In the genomic region with DNA sequence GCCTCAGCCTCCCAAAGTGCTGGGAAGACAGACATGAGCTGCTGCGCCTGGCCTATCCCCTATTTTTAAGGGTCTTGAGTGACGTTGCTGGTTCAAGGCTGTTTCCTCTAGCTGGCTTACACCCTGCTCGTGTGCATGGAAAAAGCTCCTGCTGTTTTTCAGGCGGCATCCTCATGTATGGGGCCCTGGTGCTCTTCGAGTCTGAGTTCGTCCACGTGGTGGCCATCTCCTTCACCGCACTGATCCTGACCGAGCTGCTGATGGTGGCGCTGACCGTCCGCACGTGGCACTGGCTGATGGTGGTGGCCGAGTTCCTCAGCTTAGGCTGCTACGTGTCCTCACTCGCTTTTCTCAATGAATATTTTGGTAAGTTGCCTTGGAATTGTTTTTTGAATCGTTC, we compare ENCODE assay signal across 16 cellular contexts. TPM values are rescaled to one million over a fixed set of nuclear protein-coding genes. Genes with fewer than 3 reads are reported as not detected.
DNase-seq lines count a peak whose midpoint lies in the region; ATAC-seq and TF ChIP-seq lines count a peak whose summit lies in the region.
"Had no signal": no experiment of that assay in that cellular context is flagged by ENCODE, and none has a peak within 500 bp of the region (broad histone marks: within the 10 kb centered on the region; RNA-seq: fewer than 3 reads in every experiment).

No MANE protein-coding gene starts in this region.

- H3K36me3 ChIP-seq in right atrium auricular region (peaks cover 10% of the 10 kb centered on the region), testis (ENCODE audit: low read depth, missing control alignments) (no peaks in the 10 kb centered on the region)

- peaks cover 9% of the 10 kb centered on the region for H3K4me1 Mint-ChIP-seq in memory B cell

- peak overlapping the region; percentile 17 for H3K27ac Mint-ChIP-seq in memory B cell
- H3K27ac Mint-ChIP-seq: B cell; CD8-positive, alpha-beta T cell had no signal

- TF ChIP-seq CTCF in right atrium auricular region (IDR thresholded peaks at IDR 0.05) (no peak), coronary artery (IDR thresholded peaks at IDR 0.05) (no peak), testis (IDR thresholded peaks at IDR 0.05) (no peak)

- peaks cover 10% of the 10 kb centered on the region for H3K36me3 Mint-ChIP-seq in memory B cell

- H3K27ac ChIP-seq in right atrium auricular region (no peak overlapping the region), coronary artery (no peak overlapping the region), testis (no peak overlapping the region)
- H3K27ac ChIP-seq: BLaER1 treated with 17β-estradiol and CSF1 and Interleukin-3, amounts not matched to agents 10 nM and 100 nM had no signal

- no peaks in the 10 kb centered on the region for H3K27me3 ChIP-seq in right atrium auricular region
- H3K27me3 ChIP-seq in testis: no peaks in the 10 kb centered on the region
- H3K27me3 ChIP-seq: BLaER1 treated with 17β-estradiol and CSF1 and Interleukin-3, amounts not matched to agents 10 nM and 100 nM had no signal

- H3K4me1 ChIP-seq in right atrium auricular region: peaks cover 0 to 1% of the 10 kb centered on the region in 2 donors
- H3K4me1 ChIP-seq in testis: no peaks in the 10 kb centered on the region

- H3K4me3 Mint-ChIP-seq in memory B cell: no peak overlapping the region
- H3K4me3 Mint-ChIP-seq: B cell; CD8-positive, alpha-beta T cell; H9 had no signal

- TF ChIP-seq POLR2A in testis (IDR thresholded peaks at IDR 0.05): no peak

- peak; percentile 51 for DNase-seq in cardiac septum (ENCODE audit: low spot score)
- no peak for DNase-seq in right atrium auricular region (ENCODE audit: low spot score)
- peak; percentile 17 for DNase-seq in coronary artery (ENCODE audit: low spot score)
- DNase-seq in memory B cell (ENCODE audit: low spot score in 2 of 2): no peak
- DNase-seq in testis: peak; percentile 13
- no peak for DNase-seq in stimulated activated CD4-positive, alpha-beta T cell treated with anti-CD3 and anti-CD28 coated beads, Interleukin-4, amount 100 ng/mL, for 24 hours
- DNase-seq in activated gamma-delta T cell (lab: John Stamatoyannopoulos, UW): no peak
- no peak for DNase-seq in NAMALWA (ENCODE audit: low spot score)
- DNase-seq: Calu3; CD8-positive, alpha-beta T cell; DMS79 treated with DMSO at 0.1 percent for 48 hours; GF-D8; H9 had no signal

- intact Hi-C loops in cardiac septum (cut with DNase I) (no loop called here), testis (cut with DNase I; ENCODE audit: low total_unique reads) (no loop called here)

- no peaks in the 10 kb centered on the region for H3K27me3 Mint-ChIP-seq in memory B cell
- H3K27me3 Mint-ChIP-seq: B cell had no signal

- H3K9me3 Mint-ChIP-seq in memory B cell: no peaks in the 10 kb centered on the region
- H3K9me3 Mint-ChIP-seq: CD8-positive, alpha-beta T cell; H9 had no signal

- no peak for ATAC-seq in memory B cell (ENCODE audit: low read depth)
- ATAC-seq: CD8-positive, alpha-beta T cell; HepG2 had no signal

- H3K4me3 ChIP-seq in right atrium auricular region (no peak overlapping the region), coronary artery (no peak overlapping the region), testis (no peak overlapping the region)
- H3K4me3 ChIP-seq: BLaER1 treated with 17β-estradiol and CSF1 and Interleukin-3, amounts not matched to agents 10 nM and 100 nM had no signal

- H3K9me3 ChIP-seq in right atrium auricular region (no peaks in the 10 kb centered on the region), testis (no peaks in the 10 kb centered on the region)
- H3K9me3 ChIP-seq: BLaER1 treated with 17β-estradiol and CSF1 and Interleukin-3, amounts not matched to agents 10 nM and 100 nM had no signal

- WGBS in testis, 2 donors: 91 to 96% methylated on average over 15 to 17 of the region's 17 CpGs

RNA-seq across cellular contexts. Expression of gene NFATC1, which starts 22.0 kb away (rescaled TPM):
- total RNA-seq in cardiac septum (16.4 TPM), right atrium auricular region (10 to 100 TPM; 19.0 to 20.2 TPM), testis (10 to 100 TPM; 22.2 to 28.1 TPM)
- 27.5 TPM for polyA plus RNA-seq in testis (ENCODE audit: insufficient read depth, low read depth, low replicate concordance)
- total RNA-seq: HepG2 had no signal
- polyA plus RNA-seq: HepG2 had no signal

Comparison
In these comparisons a context has a peak if more than half of its experiments do, and no peak if none do; other contexts are left out.
1. DNase-seq: peak in cardiac septum (single experiment), coronary artery (single experiment) and testis (single experiment); none in right atrium auricular region (single experiment), memory B cell (0 of 2), stimulated activated CD4-positive, alpha-beta T cell treated with anti-CD3 and anti-CD28 coated beads, Interleukin-4, amount 100 ng/mL, for 24 hours (single experiment), activated gamma-delta T cell (single experiment) and NAMALWA (single experiment).